10 cellular contexts compared by ENCODE assay signal in genomic region chr21:44298301-44298700, GRCh38. TPM values are rescaled to one million over a fixed set of nuclear protein-coding genes. Genes with fewer than 3 reads are reported as not detected.
DNase-seq lines count a peak whose midpoint lies in the region; ATAC-seq and TF ChIP-seq lines count a peak whose summit lies in the region.
"Had no signal": no experiment of that assay in that cellular context is flagged by ENCODE, and none has a peak within 500 bp of the region (broad histone marks: within the 10 kb centered on the region; RNA-seq: fewer than 3 reads in every experiment).

No MANE protein-coding gene starts in this region.

- POLR2A ChIA-PET in activated CD4-positive, alpha-beta memory T cell treated with anti-CD3 and anti-CD28 coated beads for 36 hours (lab: Charles Lee) = interaction anchor here (1.0 to 1.4 kb wide), 2 partner anchors 12 to 42 kb away, joined by 3 read pairs; no protein-coding TSS in a partner anchor

- peak overlapping the region; percentile 58 for H3K27ac Mint-ChIP-seq in activated CD4-positive, alpha-beta memory T cell treated with anti-CD3 and anti-CD28 coated beads for 36 hours
- H3K27ac Mint-ChIP-seq in immature natural killer cell = peak overlapping the region in 5 of 6 donors; percentile 15 to 76 (median 70)

- intact Hi-C loops in activated CD4-positive, alpha-beta memory T cell treated with anti-CD3 and anti-CD28 coated beads for 36 hours (cut with micrococcal nuclease) = no loop called here

- peaks cover 47% of the 10 kb centered on the region for H3K4me1 Mint-ChIP-seq in activated CD4-positive, alpha-beta memory T cell treated with anti-CD3 and anti-CD28 coated beads for 36 hours (ENCODE audit: low read depth)
- peaks cover 29 to 33% of the 10 kb centered on the region in 2 donors for H3K4me1 Mint-ChIP-seq in immature natural killer cell

- H3K27me3 Mint-ChIP-seq in activated CD4-positive, alpha-beta memory T cell treated with anti-CD3 and anti-CD28 coated beads for 36 hours = no peaks in the 10 kb centered on the region
- peaks cover 0 to 9% (median 6%) of the 10 kb centered on the region in 3 donors for H3K27me3 Mint-ChIP-seq in immature natural killer cell (ENCODE audit: low read depth in 3 of 3)

- no peak overlapping the region for H3K9ac ChIP-seq in BLaER1

- peak overlapping the region; percentile 69 for H3K4me2 ChIP-seq in BLaER1

- H3K27ac ChIP-seq in BLaER1 = peak overlapping the region; percentile 36; the same call in 1 of the 2 replicates

- no peaks in the 10 kb centered on the region for H3K27me3 ChIP-seq in BLaER1
- H3K27me3 ChIP-seq: hepatocyte had no signal

- H4K20me1 ChIP-seq in BLaER1 = peaks cover 29% of the 10 kb centered on the region

- no peak overlapping the region for H3K4me3 ChIP-seq in BLaER1
- H3K4me3 ChIP-seq: hepatocyte had no signal

- peaks cover 84% of the 10 kb centered on the region for H3K4me1 ChIP-seq in BLaER1

- H3K4me3 Mint-ChIP-seq in activated CD4-positive, alpha-beta memory T cell treated with anti-CD3 and anti-CD28 coated beads for 36 hours = peak overlapping the region; percentile 36
- H3K4me3 Mint-ChIP-seq in immature natural killer cell = peak overlapping the region; percentile 33 to 70 (median 57)

- H3K36me3 Mint-ChIP-seq in activated CD4-positive, alpha-beta memory T cell treated with anti-CD3 and anti-CD28 coated beads for 36 hours = no peaks in the 10 kb centered on the region
- H3K36me3 Mint-ChIP-seq in immature natural killer cell = no peaks in the 10 kb centered on the region

- no peaks in the 10 kb centered on the region for H3K9me3 Mint-ChIP-seq in activated CD4-positive, alpha-beta memory T cell treated with anti-CD3 and anti-CD28 coated beads for 36 hours
- no peaks in the 10 kb centered on the region for H3K9me3 Mint-ChIP-seq in immature natural killer cell

- H3K36me3 ChIP-seq in BLaER1 = no peaks in the 10 kb centered on the region

- DNase-seq in activated CD4-positive, alpha-beta memory T cell treated with anti-CD3 and anti-CD28 coated beads for 36 hours = peak; percentile 31
- DNase-seq in immature natural killer cell (no peak), CD1c-positive myeloid dendritic cell (ENCODE audit: extremely low spot score) (no peak)

- no peaks in the 10 kb centered on the region for H3K9me3 ChIP-seq in BLaER1

- CTCF ChIA-PET in activated CD4-positive, alpha-beta memory T cell treated with anti-CD3 and anti-CD28 coated beads for 36 hours (lab: Charles Lee) = interaction anchor here (0.6 to 2.7 kb wide), 11 partner anchors 11 to 629 kb away, joined by 3 to 13 read pairs (median 4); partner anchors contain the start of gene TRAPPC10

- no peak for ATAC-seq in HG03135 (IDR thresholded peaks at IDR 0.05; ENCODE audit: unreplicated experiment)
- ATAC-seq in HG03442 (IDR thresholded peaks at IDR 0.05; ENCODE audit: unreplicated experiment) = no peak
- ATAC-seq in HG03097 (IDR thresholded peaks at IDR 0.05; ENCODE audit: low FRiP score, unreplicated experiment) = no peak

- TF ChIP-seq CTCF in GM12873 (IDR thresholded peaks at IDR 0.05; ENCODE audit: insufficient read depth, low read depth, low read length, missing control alignments) = peak; percentile 46

RNA-seq across cellular contexts. Expression of gene PFKL, which starts 1.6 kb away (rescaled TPM):
- total RNA-seq in activated CD4-positive, alpha-beta memory T cell treated with anti-CD3 and anti-CD28 coated beads for 36 hours = 100 to 1,000 TPM; 197 to 210 TPM
- polyA plus RNA-seq in immature natural killer cell = 10 to 100 TPM; 57.9 to 88.8 (median 84.6) TPM

RNA-seq across cellular contexts. Expression of gene AIRE, which starts 12.6 kb away (rescaled TPM):
- not detected for total RNA-seq in activated CD4-positive, alpha-beta memory T cell treated with anti-CD3 and anti-CD28 coated beads for 36 hours
- polyA plus RNA-seq in immature natural killer cell = not detected

RNA-seq across cellular contexts. Expression of gene DNMT3L, which starts 36.6 kb away (rescaled TPM):
- not detected for total RNA-seq in activated CD4-positive, alpha-beta memory T cell treated with anti-CD3 and anti-CD28 coated beads for 36 hours
- not detected for polyA plus RNA-seq in immature natural killer cell
- total RNA-seq: hepatocyte; T-helper 2 cell treated with Interferon-gamma antibody and Interleukin-4, amounts not matched to agents 100 ng/mL and 5 ng/mL, for 36 hours had no signal

RNA-seq across cellular contexts. Expression of gene CFAP410, which starts 40.9 kb away (rescaled TPM):
- total RNA-seq in activated CD4-positive, alpha-beta memory T cell treated with anti-CD3 and anti-CD28 coated beads for 36 hours = 10 to 100 TPM; 11.1 to 11.7 TPM
- 10 to 100 TPM; 30.0 to 36.4 (median 31.6) TPM for polyA plus RNA-seq in immature natural killer cell

RNA-seq across cellular contexts. Expression of gene TRPM2, which starts 55.1 kb away (rescaled TPM):
- 1 to 10 TPM; 1.6 to 1.9 TPM for total RNA-seq in activated CD4-positive, alpha-beta memory T cell treated with anti-CD3 and anti-CD28 coated beads for 36 hours
- 10 to 100 TPM in 1 of 3 donors, 1 to 10 TPM in 2; 3.0 to 11.1 (median 4.4) TPM for polyA plus RNA-seq in immature natural killer cell
